In the genomic region with DNA sequence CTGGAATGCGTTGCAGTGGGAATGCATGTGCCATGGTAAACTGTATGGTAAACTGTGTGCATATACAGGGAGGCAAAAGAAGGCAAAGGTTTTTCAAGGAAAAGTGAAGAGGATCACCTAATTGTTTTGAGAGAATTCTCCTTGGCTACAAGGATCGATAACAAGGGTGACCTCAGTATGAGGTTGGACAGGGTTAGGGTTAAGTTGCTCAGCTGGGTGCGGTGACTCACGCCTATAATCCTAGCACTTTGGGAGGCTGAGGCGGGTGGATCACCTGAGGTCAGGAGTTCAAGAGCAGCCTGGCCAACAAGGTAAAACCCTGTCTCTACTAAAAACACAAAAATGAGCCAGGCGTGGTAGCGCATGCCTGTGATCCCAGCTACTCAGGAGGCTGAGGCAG, we compare ENCODE assay signal across 6 cellular contexts. TPM values are rescaled to one million over a fixed set of nuclear protein-coding genes. Genes with fewer than 3 reads are reported as not detected.
DNase-seq lines count a peak whose midpoint lies in the region; ATAC-seq, FAIRE-seq and TF ChIP-seq lines count a peak whose summit lies in the region.
"Not testable (repeated sequence)": the region's sequence is repeated elsewhere in the genome, so short reads cannot be mapped to it uniquely, and the experiment has no call there.

No MANE protein-coding gene starts in this region.

- TF ChIP-seq POLR2A in K562 (conservative IDR thresholded peaks at IDR 0.05): not testable (repeated sequence)

- H3K9me1 ChIP-seq in K562 (ENCODE audit: control insufficient read depth, insufficient read depth, low read length): not testable (repeated sequence)

- peaks cover 13% of the 10 kb centered on the region for H3K4me1 Mint-ChIP-seq in astrocyte (ENCODE audit: low read depth, unreplicated experiment)
- H3K4me1 Mint-ChIP-seq in neural progenitor cell: not testable (repeated sequence)

- H3K9ac ChIP-seq in astrocyte (ENCODE audit: low read length); K562 (ENCODE audit: insufficient read depth in 1 of 2, low read depth in 2 of 2, low read length in 2 of 2); neural progenitor cell: not testable (repeated sequence)

- TF ChIP-seq CTCF in HEK293 (tag by site-specific recombination; IDR thresholded peaks at IDR 0.05); astrocyte (IDR thresholded peaks at IDR 0.05; ENCODE audit: insufficient read depth, low read depth, low read length); K562 (IDR thresholded peaks at IDR 0.05 in 2 of 3, conservative IDR thresholded peaks at IDR 0.05 in 1 of 3; ENCODE audit: insufficient read depth in 2 of 3, low read depth in 1 of 3, low read length in 3 of 3); neural progenitor cell (IDR thresholded peaks at IDR 0.05); osteoblast (IDR thresholded peaks at IDR 0.05; ENCODE audit: extremely low read depth, low read depth, low read length): not testable (repeated sequence)

- not testable (repeated sequence) for H3K9me3 ChIP-seq in HEK293 (ENCODE audit: control insufficient read depth, insufficient read depth, low read depth, low read length); MG63; astrocyte (ENCODE audit: insufficient read depth, low read depth, low read length); K562 (replicated peaks; ENCODE audit: control insufficient read depth, insufficient read depth, low read depth, low read length); neural progenitor cell (ENCODE audit: low read depth); osteoblast (ENCODE audit: low read depth, low read length)

- not testable (repeated sequence) for H3K36me3 Mint-ChIP-seq in astrocyte (ENCODE audit: low read depth, unreplicated experiment); neural progenitor cell

- 24% methylated on average over 7 of the region's 7 CpGs for WGBS in K562 (ENCODE audit: insufficient coverage, low coverage, missing lambda C conversion rate)

- not testable (repeated sequence) for H3K27ac Mint-ChIP-seq in astrocyte (ENCODE audit: unreplicated experiment); neural progenitor cell

- not testable (repeated sequence) for H3K4me3 Mint-ChIP-seq in astrocyte (ENCODE audit: unreplicated experiment)
- H3K4me3 Mint-ChIP-seq in neural progenitor cell: peak overlapping the region; percentile 4

- H4K20me1 ChIP-seq in astrocyte (ENCODE audit: insufficient read depth, low read length); K562 (replicated peaks; ENCODE audit: control insufficient read depth, insufficient read depth, low read length); neural progenitor cell (ENCODE audit: low read depth); osteoblast (ENCODE audit: insufficient read depth, low read length): not testable (repeated sequence)

- not testable (repeated sequence) for H2AFZ ChIP-seq in astrocyte (ENCODE audit: low read depth, low read length); K562 (ENCODE audit: low read depth, low read length); neural progenitor cell (replicated peaks); osteoblast (ENCODE audit: low read length)

- DNase-seq in MG63 (peak; percentile 21), osteoblast (ENCODE audit: insufficient read length, low spot score, missing footprints) (peak; percentile 39)
- DNase-seq in astrocyte (ENCODE audit: low read depth); K562 (ENCODE audit: extremely low read depth in 1 of 4, low spot score in 3 of 4); neural progenitor cell (ENCODE audit: low spot score): not testable (repeated sequence)

- not testable (repeated sequence) for TF ChIP-seq RAD21 in K562 (CRISPR knock-in tag; conservative IDR thresholded peaks at IDR 0.05 in 1 of 2, IDR thresholded peaks at IDR 0.05 in 1 of 2)

- not testable (repeated sequence) for BruUV-seq in K562 (replicated peaks; lab: Mats Ljungman, UMichigan)

- not testable (repeated sequence) for H3K27me3 Mint-ChIP-seq in astrocyte (ENCODE audit: low read depth, unreplicated experiment); neural progenitor cell (ENCODE audit: insufficient read depth, low read depth)

- ATAC-seq in K562: peak; percentile 38; the same call in 2 of the 3 replicates

- POLR2A ChIA-PET in HEK293 (lab: Yijun Ruan, JAX): not testable (repeated sequence)
- POLR2A ChIA-PET in K562 (lab: Yijun Ruan, JAX): interaction anchor here (1.2 to 1.8 kb wide), 3 partner anchors 10 to 15 kb away, joined by 3 to 8 read pairs (median 4); a partner anchor contains a TSS

- not testable (repeated sequence) for H3K27ac ChIP-seq in HEK293 (ENCODE audit: extremely low read depth, low read depth, low read length); astrocyte (ENCODE audit: low read depth, low read length); neural progenitor cell; osteoblast (ENCODE audit: low read depth, low read length)
- H3K27ac ChIP-seq in K562 (ENCODE audit: extremely low read depth, low read depth, low read length): peak overlapping the region; percentile 30; the same call in 1 of the 3 replicates

- in situ Hi-C loops in K562 (cut with MboI): not testable (repeated sequence)

- H3K9me3 Mint-ChIP-seq in astrocyte (ENCODE audit: unreplicated experiment): not testable (repeated sequence)
- H3K9me3 Mint-ChIP-seq in neural progenitor cell: peaks cover 10% of the 10 kb centered on the region

- H3F3A ChIP-seq in neural progenitor cell (ENCODE audit: low read depth): not testable (repeated sequence)

- not testable (repeated sequence) for H3K79me2 ChIP-seq in astrocyte (ENCODE audit: insufficient read depth, low read length); K562 (ENCODE audit: control insufficient read depth, insufficient read depth, low read length); neural progenitor cell (ENCODE audit: low read depth); osteoblast (ENCODE audit: insufficient read depth, low read length)

- not testable (repeated sequence) for H3K4me1 ChIP-seq in HEK293 (ENCODE audit: control insufficient read depth, insufficient read depth, low read length); astrocyte (ENCODE audit: insufficient read depth, low read length); neural progenitor cell; osteoblast (ENCODE audit: insufficient read depth, low read length)
- H3K4me1 ChIP-seq in K562 (replicated peaks in 1 of 2; ENCODE audit: control insufficient read depth in 2 of 2, insufficient read depth in 2 of 2, low read length in 2 of 2): peaks cover 8 to 17% of the 10 kb centered on the region in 2 experiments; a peak in 4 of 5 replicates

- not testable (repeated sequence) for TF ChIP-seq EP300 in K562 (IDR thresholded peaks at IDR 0.05; ENCODE audit: low read length)

- not testable (repeated sequence) for H3K36me3 ChIP-seq in HEK293 (ENCODE audit: control insufficient read depth in 2 of 2, insufficient read depth in 1 of 2, low read length in 2 of 2); MG63; astrocyte (ENCODE audit: insufficient read depth, low read length); neural progenitor cell; osteoblast (ENCODE audit: insufficient read depth, low read length)
- peaks cover 15% of the 10 kb centered on the region; the same call in 2 of the 3 replicates for H3K36me3 ChIP-seq in K562 (ENCODE audit: control insufficient read depth, insufficient read depth, low read length)

- H3K4me2 ChIP-seq in astrocyte (ENCODE audit: low read length); neural progenitor cell; osteoblast (ENCODE audit: insufficient read depth, low read length): not testable (repeated sequence)
- H3K4me2 ChIP-seq in K562 (ENCODE audit: insufficient read depth, low read length): 0 out of 2 replicates have a peak overlapping the region, but pooled peaks have one; percentile 18

- CTCF ChIA-PET in HEK293 (lab: Yijun Ruan, JAX): interaction anchor here (0.7 to 1.2 kb wide), 3 partner anchors 14 to 16 kb away, joined by 3 to 5 read pairs (median 3); no protein-coding TSS in a partner anchor
- CTCF ChIA-PET in K562 (lab: Yijun Ruan, JAX; ENCODE audit: low intra/inter-chr PET ratio): not testable (repeated sequence)

- H3K4me3 ChIP-seq in HEK293 (ENCODE audit: low read depth, low read length); MG63; astrocyte (ENCODE audit: insufficient read depth, low read depth, low read length); K562; neural progenitor cell; osteoblast (ENCODE audit: insufficient read depth, low read length): not testable (repeated sequence)

- not testable (repeated sequence) for H3K27me3 ChIP-seq in MG63; astrocyte (ENCODE audit: insufficient read depth, low read length); K562 (ENCODE audit: control insufficient read depth in 2 of 2, insufficient read depth in 2 of 2, low read length in 2 of 2); neural progenitor cell; osteoblast (ENCODE audit: insufficient read depth, low read length)

- FAIRE-seq in astrocyte (lab: Jason Lieb, UNC): peak; percentile 41
- peak; percentile 78 for FAIRE-seq in K562 (lab: Jason Lieb, UNC)

- intact Hi-C loops in K562 (cut with micrococcal nuclease): not testable (repeated sequence)

RNA-seq across cellular contexts. Expression of a gene that starts 11.0 kb away (rescaled TPM):
- total RNA-seq in MG63 (2014; rRNA removed; shearing (Covaris generic); ENCODE audit: low replicate concordance): 5.1 and 15.2 TPM in 2 replicates
- total RNA-seq in astrocyte (24.4 and 27.3 TPM in 2 replicates), K562 (2014; rRNA removed) (21.7 and 28.6 TPM in 2 replicates), K562 (2014; rRNA removed; fragmentation: Illumina TruSeq; extraction: Trizol) (5.5 and 9.6 TPM in 2 replicates), K562 (2015; rRNA removed; fragmentation: Illumina TruSeq; extraction: Trizol) (19.7 and 20.7 TPM in 2 replicates), K562 (2021) (30.6 and 31.6 TPM in 2 replicates), neural progenitor cell (ENCODE audit: low replicate concordance) (3.5 and 5.7 TPM in 2 replicates), osteoblast (34.5 and 36.2 TPM in 2 replicates)
- total RNA-seq in K562 (2011; cell fraction: chromatin; rRNA removed; ENCODE audit: low replicate concordance): 11.1 and 43.4 TPM in 2 replicates
- 58.4 and 62.9 TPM in 2 replicates for total RNA-seq in K562 (2011; cell fraction: nucleolus; rRNA removed)
- 27.9 and 31.5 TPM in 2 replicates for total RNA-seq in K562 (2011; cell fraction: nucleoplasm; rRNA removed)
- polyA plus RNA-seq in K562 (2011; rRNA removed) (10.7 and 15.1 TPM in 2 replicates), K562 (2014; fragmentation: Illumina TruSeq; extraction: Trizol) (16.7 and 33.1 TPM in 2 replicates), K562 (2014; fragmentation: Nextera tagmentation; extraction: Ambion mirVana) (1 to 10 TPM; 5.2 to 6.0 TPM), K562 (2014; rRNA removed) (26.2 and 33.4 TPM in 2 replicates)
- polyA plus RNA-seq in K562 (2011; cell fraction: cytosol; rRNA removed): 16.7 and 48.0 TPM in 2 replicates
- polyA plus RNA-seq in K562 (2011; cell fraction: nucleus; rRNA removed): 25.2 and 42.1 TPM in 2 replicates
- 32.7 and 34.9 TPM in 2 replicates for polyA plus RNA-seq in K562 (2012)
- polyA minus RNA-seq in K562 (2011; rRNA and poly(A)+ RNA removed): 4.8 and 7.1 TPM in 2 replicates
- polyA minus RNA-seq in K562 (2011; cell fraction: cytosol; rRNA and poly(A)+ RNA removed): 14.8 and 15.9 TPM in 2 replicates
- polyA minus RNA-seq in K562 (2011; cell fraction: nucleus; rRNA and poly(A)+ RNA removed): 13.5 and 16.4 TPM in 2 replicates

RNA-seq across cellular contexts. Expression of a gene that starts 14.6 kb away (rescaled TPM):
- total RNA-seq in MG63 (2014; rRNA removed; shearing (Covaris generic); ENCODE audit: low replicate concordance): 22.3 and 48.2 TPM in 2 replicates
- total RNA-seq in astrocyte (20.9 and 26.1 TPM in 2 replicates), K562 (2014; rRNA removed) (53.3 and 67.6 TPM in 2 replicates), K562 (2014; rRNA removed; fragmentation: Illumina TruSeq; extraction: Trizol) (6.6 and 10.0 TPM in 2 replicates), K562 (2015; rRNA removed; fragmentation: Illumina TruSeq; extraction: Trizol) (27.0 and 32.3 TPM in 2 replicates), K562 (2021) (68.9 and 70.6 TPM in 2 replicates), neural progenitor cell (ENCODE audit: low replicate concordance) (4.5 and 16.8 TPM in 2 replicates), osteoblast (20.6 and 21.4 TPM in 2 replicates)
- 62.3 and 136 TPM in 2 replicates for total RNA-seq in K562 (2011; cell fraction: chromatin; rRNA removed; ENCODE audit: low replicate concordance)
- 135 and 139 TPM in 2 replicates for total RNA-seq in K562 (2011; cell fraction: nucleolus; rRNA removed)
- total RNA-seq in K562 (2011; cell fraction: nucleoplasm; rRNA removed): 84.9 and 88.7 TPM in 2 replicates
- polyA plus RNA-seq in K562 (2011; rRNA removed) (29.2 and 44.1 TPM in 2 replicates), K562 (2014; fragmentation: Illumina TruSeq; extraction: Trizol) (24.2 and 44.9 TPM in 2 replicates), K562 (2014; fragmentation: Nextera tagmentation; extraction: Ambion mirVana) (1 to 10 TPM in 1 of 2 experiments, under 1 TPM in 1; 0.75 to 1.8 TPM), K562 (2014; rRNA removed) (62.9 and 66.7 TPM in 2 replicates)
- 45.6 and 88.5 TPM in 2 replicates for polyA plus RNA-seq in K562 (2011; cell fraction: cytosol; rRNA removed)
- polyA plus RNA-seq in K562 (2011; cell fraction: nucleus; rRNA removed): 159 and 221 TPM in 2 replicates
- polyA plus RNA-seq in K562 (2012): 47.8 and 77.3 TPM in 2 replicates
- polyA minus RNA-seq in K562 (2011; rRNA and poly(A)+ RNA removed): 7.6 and 13.4 TPM in 2 replicates
- 25.1 and 30.7 TPM in 2 replicates for polyA minus RNA-seq in K562 (2011; cell fraction: cytosol; rRNA and poly(A)+ RNA removed)
- polyA minus RNA-seq in K562 (2011; cell fraction: nucleus; rRNA and poly(A)+ RNA removed): 25.2 and 34.2 TPM in 2 replicates

RNA-seq across cellular contexts. Expression of a gene that starts 15.0 kb away (rescaled TPM):
- 51.9 and 101 TPM in 2 replicates for total RNA-seq in MG63 (2014; rRNA removed; shearing (Covaris generic); ENCODE audit: low replicate concordance)
- total RNA-seq in astrocyte (25.8 and 26.2 TPM in 2 replicates), K562 (2014; rRNA removed) (140 and 170 TPM in 2 replicates), K562 (2014; rRNA removed; fragmentation: Illumina TruSeq; extraction: Trizol) (51.5 and 69.9 TPM in 2 replicates), K562 (2015; rRNA removed; fragmentation: Illumina TruSeq; extraction: Trizol) (99.9 and 100 TPM in 2 replicates), K562 (2021) (120 TPM in 2 replicates), neural progenitor cell (ENCODE audit: low replicate concordance) (12.1 and 31.1 TPM in 2 replicates), osteoblast (30.4 and 31.5 TPM in 2 replicates)
- total RNA-seq in K562 (2011; cell fraction: chromatin; rRNA removed; ENCODE audit: low replicate concordance): 21.7 and 76.7 TPM in 2 replicates
- 85.0 and 90.5 TPM in 2 replicates for total RNA-seq in K562 (2011; cell fraction: nucleolus; rRNA removed)
- total RNA-seq in K562 (2011; cell fraction: nucleoplasm; rRNA removed): 36.0 and 48.8 TPM in 2 replicates
- polyA plus RNA-seq in K562 (2011; rRNA removed) (73.9 and 78.4 TPM in 2 replicates), K562 (2014; fragmentation: Illumina TruSeq; extraction: Trizol) (101 and 112 TPM in 2 replicates), K562 (2014; fragmentation: Nextera tagmentation; extraction: Ambion mirVana) (10 to 100 TPM; 15.2 to 31.7 TPM), K562 (2014; rRNA removed) (115 and 119 TPM in 2 replicates)
- 99.1 and 201 TPM in 2 replicates for polyA plus RNA-seq in K562 (2011; cell fraction: cytosol; rRNA removed)
- 55.9 and 76.2 TPM in 2 replicates for polyA plus RNA-seq in K562 (2011; cell fraction: nucleus; rRNA removed)
- polyA plus RNA-seq in K562 (2012): 93.8 and 109 TPM in 2 replicates
- polyA minus RNA-seq in K562 (2011; rRNA and poly(A)+ RNA removed): 46.0 and 65.1 TPM in 2 replicates
- 73.7 and 77.5 TPM in 2 replicates for polyA minus RNA-seq in K562 (2011; cell fraction: cytosol; rRNA and poly(A)+ RNA removed)
- 31.8 and 40.9 TPM in 2 replicates for polyA minus RNA-seq in K562 (2011; cell fraction: nucleus; rRNA and poly(A)+ RNA removed)

RNA-seq across cellular contexts. Expression of a gene that starts 22.3 kb away (rescaled TPM):
- total RNA-seq in MG63 (2014; rRNA removed; shearing (Covaris generic); ENCODE audit: low replicate concordance): 20.5 and 25.7 TPM in 2 replicates
- 20.0 and 20.1 TPM in 2 replicates for total RNA-seq in astrocyte
- total RNA-seq in K562 (2011; cell fraction: chromatin; rRNA removed; ENCODE audit: low replicate concordance): 1.1 and 4.2 TPM in 2 replicates
- total RNA-seq in K562 (2011; cell fraction: nucleolus; rRNA removed): 9.7 and 13.2 TPM in 2 replicates
- 6.9 and 10.6 TPM in 2 replicates for total RNA-seq in K562 (2011; cell fraction: nucleoplasm; rRNA removed)
- 125 and 144 TPM in 2 replicates for total RNA-seq in K562 (2014; rRNA removed)
- 21.0 and 29.7 TPM in 2 replicates for total RNA-seq in K562 (2014; rRNA removed; fragmentation: Illumina TruSeq; extraction: Trizol)
- total RNA-seq in K562 (2015; rRNA removed; fragmentation: Illumina TruSeq; extraction: Trizol): 44.0 and 45.4 TPM in 2 replicates
- 116 and 120 TPM in 2 replicates for total RNA-seq in K562 (2021)
- 35.8 and 45.0 TPM in 2 replicates for polyA plus RNA-seq in K562 (2011; rRNA removed)
- 61.3 and 199 TPM in 2 replicates for polyA plus RNA-seq in K562 (2011; cell fraction: cytosol; rRNA removed)
- 34.4 and 41.8 TPM in 2 replicates for polyA plus RNA-seq in K562 (2011; cell fraction: nucleus; rRNA removed)
- 81.2 and 96.3 TPM in 2 replicates for polyA plus RNA-seq in K562 (2012)
- 29.2 and 51.8 TPM in 2 replicates for polyA plus RNA-seq in K562 (2014; fragmentation: Illumina TruSeq; extraction: Trizol)
- polyA plus RNA-seq in K562 (2014; fragmentation: Nextera tagmentation; extraction: Ambion mirVana): 10 to 100 TPM; 28.2 to 31.1 TPM
- polyA plus RNA-seq in K562 (2014; rRNA removed): 91.3 and 105 TPM in 2 replicates
- 4.8 and 6.6 TPM in 2 replicates for polyA minus RNA-seq in K562 (2011; rRNA and poly(A)+ RNA removed)
- 16.6 and 19.7 TPM in 2 replicates for polyA minus RNA-seq in K562 (2011; cell fraction: cytosol; rRNA and poly(A)+ RNA removed)
- polyA minus RNA-seq in K562 (2011; cell fraction: nucleus; rRNA and poly(A)+ RNA removed): 4.0 and 7.3 TPM in 2 replicates
- total RNA-seq in neural progenitor cell (ENCODE audit: low replicate concordance): 7.6 and 33.3 TPM in 2 replicates
- 16.5 and 21.7 TPM in 2 replicates for total RNA-seq in osteoblast

RNA-seq across cellular contexts. Expression of a gene that starts 43.3 kb away (rescaled TPM):
- 0.27 and 5.0 TPM in 2 replicates for total RNA-seq in MG63 (2014; rRNA removed; shearing (Covaris generic); ENCODE audit: low replicate concordance)
- total RNA-seq in astrocyte: 117 and 149 TPM in 2 replicates
- 204 and 524 TPM in 2 replicates for total RNA-seq in K562 (2011; cell fraction: chromatin; rRNA removed; ENCODE audit: low replicate concordance)
- total RNA-seq in K562 (2011; cell fraction: nucleolus; rRNA removed): 231 and 238 TPM in 2 replicates
- total RNA-seq in K562 (2011; cell fraction: nucleoplasm; rRNA removed): 144 and 167 TPM in 2 replicates
- 3.5 and 3.8 TPM in 2 replicates for total RNA-seq in K562 (2014; rRNA removed)
- total RNA-seq in K562 (2014; rRNA removed; fragmentation: Illumina TruSeq; extraction: Trizol): 4.5 and 6.8 TPM in 2 replicates
- 7.5 and 9.5 TPM in 2 replicates for total RNA-seq in K562 (2015; rRNA removed; fragmentation: Illumina TruSeq; extraction: Trizol)
- 26.5 and 47.8 TPM in 2 replicates for total RNA-seq in K562 (2021)
- polyA plus RNA-seq in K562 (2011; rRNA removed): 13.3 and 30.4 TPM in 2 replicates
- polyA plus RNA-seq in K562 (2011; cell fraction: cytosol; rRNA removed): 10.9 and 15.0 TPM in 2 replicates
- 240 and 366 TPM in 2 replicates for polyA plus RNA-seq in K562 (2011; cell fraction: nucleus; rRNA removed)
- 46.6 and 47.8 TPM in 2 replicates for polyA plus RNA-seq in K562 (2012)
- polyA plus RNA-seq in K562 (2014; fragmentation: Illumina TruSeq; extraction: Trizol): 21.9 and 27.5 TPM in 2 replicates
- under 1 TPM; 0.32 to 0.42 TPM for polyA plus RNA-seq in K562 (2014; fragmentation: Nextera tagmentation; extraction: Ambion mirVana)
- 20.1 and 21.5 TPM in 2 replicates for polyA plus RNA-seq in K562 (2014; rRNA removed)
- 5.9 and 10.7 TPM in 2 replicates for polyA minus RNA-seq in K562 (2011; rRNA and poly(A)+ RNA removed)
- 6.4 and 13.7 TPM in 2 replicates for polyA minus RNA-seq in K562 (2011; cell fraction: cytosol; rRNA and poly(A)+ RNA removed)
- 53.6 and 60.0 TPM in 2 replicates for polyA minus RNA-seq in K562 (2011; cell fraction: nucleus; rRNA and poly(A)+ RNA removed)
- 4.3 and 9.6 TPM in 2 replicates for total RNA-seq in neural progenitor cell (ENCODE audit: low replicate concordance)
- 15.9 and 18.8 TPM in 2 replicates for total RNA-seq in osteoblast
